2 cellular contexts compared by ENCODE assay signal in the genomic region with DNA sequence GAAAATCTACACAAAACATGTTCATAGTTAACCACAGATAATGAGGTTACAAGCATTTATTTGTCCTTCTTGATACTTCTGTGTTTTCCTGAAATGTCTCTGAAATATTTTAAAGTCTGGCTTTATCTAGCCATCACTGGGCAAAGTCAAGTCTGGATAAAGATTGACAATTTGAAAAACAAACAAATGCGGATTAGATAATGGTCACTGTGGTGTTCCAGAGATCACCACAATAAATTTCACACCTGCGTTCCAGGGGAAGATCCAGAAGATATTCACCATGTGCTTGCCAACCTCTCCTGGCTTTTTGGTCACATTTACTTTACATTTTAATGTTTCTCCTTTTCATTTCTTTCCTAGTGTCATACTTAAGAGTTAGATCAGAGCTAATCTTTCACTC.
TF ChIP-seq lines count a peak whose summit lies in the region.

No MANE protein-coding gene starts in this region.

TF ChIP-seq in A549, 52 proteins besides CTCF, POLR2A, EP300 and RAD21 (continued from another document):
- TF ChIP-seq, protein P1, sequence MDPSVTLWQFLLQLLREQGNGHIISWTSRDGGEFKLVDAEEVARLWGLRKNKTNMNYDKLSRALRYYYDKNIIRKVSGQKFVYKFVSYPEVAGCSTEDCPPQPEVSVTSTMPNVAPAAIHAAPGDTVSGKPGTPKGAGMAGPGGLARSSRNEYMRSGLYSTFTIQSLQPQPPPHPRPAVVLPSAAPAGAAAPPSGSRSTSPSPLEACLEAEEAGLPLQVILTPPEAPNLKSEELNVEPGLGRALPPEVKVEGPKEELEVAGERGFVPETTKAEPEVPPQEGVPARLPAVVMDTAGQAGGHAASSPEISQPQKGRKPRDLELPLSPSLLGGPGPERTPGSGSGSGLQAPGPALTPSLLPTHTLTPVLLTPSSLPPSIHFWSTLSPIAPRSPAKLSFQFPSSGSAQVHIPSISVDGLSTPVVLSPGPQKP (IDR thresholded peaks at IDR 0.05; ENCODE audit: low read depth, low read length) = no peak
- TF ChIP-seq, protein P2, sequence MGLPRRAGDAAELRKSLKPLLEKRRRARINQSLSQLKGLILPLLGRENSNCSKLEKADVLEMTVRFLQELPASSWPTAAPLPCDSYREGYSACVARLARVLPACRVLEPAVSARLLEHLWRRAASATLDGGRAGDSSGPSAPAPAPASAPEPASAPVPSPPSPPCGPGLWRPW (IDR thresholded peaks at IDR 0.05) = no peak
- TF ChIP-seq HOXA7 (CRISPR knock-in tag; IDR thresholded peaks at IDR 0.05) (no peak), GATA3 (IDR thresholded peaks at IDR 0.05; ENCODE audit: borderline replicate concordance) (no peak), ESRRA (IDR thresholded peaks at IDR 0.05; ENCODE audit: borderline replicate concordance, low read length) (no peak), RFX5 (IDR thresholded peaks at IDR 0.05) (no peak)

TF ChIP-seq in SK-N-SH, 30 proteins besides CTCF, POLR2A, EP300 and RAD21 (continued from another document):
- TF ChIP-seq, protein P3, sequence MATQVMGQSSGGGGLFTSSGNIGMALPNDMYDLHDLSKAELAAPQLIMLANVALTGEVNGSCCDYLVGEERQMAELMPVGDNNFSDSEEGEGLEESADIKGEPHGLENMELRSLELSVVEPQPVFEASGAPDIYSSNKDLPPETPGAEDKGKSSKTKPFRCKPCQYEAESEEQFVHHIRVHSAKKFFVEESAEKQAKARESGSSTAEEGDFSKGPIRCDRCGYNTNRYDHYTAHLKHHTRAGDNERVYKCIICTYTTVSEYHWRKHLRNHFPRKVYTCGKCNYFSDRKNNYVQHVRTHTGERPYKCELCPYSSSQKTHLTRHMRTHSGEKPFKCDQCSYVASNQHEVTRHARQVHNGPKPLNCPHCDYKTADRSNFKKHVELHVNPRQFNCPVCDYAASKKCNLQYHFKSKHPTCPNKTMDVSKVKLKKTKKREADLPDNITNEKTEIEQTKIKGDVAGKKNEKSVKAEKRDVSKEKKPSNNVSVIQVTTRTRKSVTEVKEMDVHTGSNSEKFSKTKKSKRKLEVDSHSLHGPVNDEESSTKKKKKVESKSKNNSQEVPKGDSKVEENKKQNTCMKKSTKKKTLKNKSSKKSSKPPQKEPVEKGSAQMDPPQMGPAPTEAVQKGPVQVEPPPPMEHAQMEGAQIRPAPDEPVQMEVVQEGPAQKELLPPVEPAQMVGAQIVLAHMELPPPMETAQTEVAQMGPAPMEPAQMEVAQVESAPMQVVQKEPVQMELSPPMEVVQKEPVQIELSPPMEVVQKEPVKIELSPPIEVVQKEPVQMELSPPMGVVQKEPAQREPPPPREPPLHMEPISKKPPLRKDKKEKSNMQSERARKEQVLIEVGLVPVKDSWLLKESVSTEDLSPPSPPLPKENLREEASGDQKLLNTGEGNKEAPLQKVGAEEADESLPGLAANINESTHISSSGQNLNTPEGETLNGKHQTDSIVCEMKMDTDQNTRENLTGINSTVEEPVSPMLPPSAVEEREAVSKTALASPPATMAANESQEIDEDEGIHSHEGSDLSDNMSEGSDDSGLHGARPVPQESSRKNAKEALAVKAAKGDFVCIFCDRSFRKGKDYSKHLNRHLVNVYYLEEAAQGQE (IDR thresholded peaks at IDR 0.05; ENCODE audit: low read depth, low read length) = no peak
- TF ChIP-seq FOXJ3 (CRISPR knock-in tag; IDR thresholded peaks at IDR 0.05) (no peak), JUND (IDR thresholded peaks at IDR 0.05) (no peak), EZH2phosphoT487 (IDR thresholded peaks at IDR 0.05; ENCODE audit: borderline replicate concordance, low read depth) (no peak)
